35 cellular contexts compared by ENCODE assay signal in the genomic region with DNA sequence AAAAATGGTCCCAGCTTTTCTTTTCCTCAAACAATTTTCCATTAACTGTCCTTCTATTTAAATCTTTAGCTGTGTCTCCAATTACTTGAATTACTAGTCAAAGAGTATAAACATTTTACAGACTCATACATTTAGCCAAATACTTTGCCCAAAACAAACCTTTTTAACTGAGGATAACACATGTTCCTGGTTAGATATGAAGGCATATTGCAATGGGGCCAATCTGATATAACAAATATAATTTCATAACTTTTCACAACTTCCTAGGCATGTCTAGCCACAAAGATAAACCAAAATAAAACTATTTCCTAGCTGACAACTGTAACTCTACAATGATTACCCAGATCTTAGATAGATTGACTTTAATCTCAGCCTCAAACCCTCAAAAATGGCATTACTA.
A peak's percentile ranks its signal among the peaks of the same experiment; 100 is the strongest.
DNase-seq lines count a peak whose midpoint lies in the region; ATAC-seq and TF ChIP-seq lines count a peak whose summit lies in the region.
"Had no signal": no experiment of that assay in that cellular context is flagged by ENCODE, and none has a peak within 500 bp of the region (broad histone marks: within the 10 kb centered on the region; RNA-seq: fewer than 3 reads in every experiment).

No MANE protein-coding gene starts in this region.

- TF ChIP-seq RAD21 in SK-N-SH (IDR thresholded peaks at IDR 0.05; ENCODE audit: low read length), result no peak

- no peak overlapping the region for H3K9ac ChIP-seq in SK-N-SH
- H3K9ac ChIP-seq: BLaER1; BLaER1 treated with 17β-estradiol and CSF1 and Interleukin-3, amounts not matched to agents 10 nM and 100 nM had no signal

- H3K4me3 Mint-ChIP-seq in naive thymus-derived CD4-positive, alpha-beta T cell, result no peak overlapping the region
- H3K4me3 Mint-ChIP-seq: B cell; CD14-positive monocyte; CD4-positive, alpha-beta memory T cell; CD4-positive, alpha-beta T cell; CD4-positive, CD25-positive, alpha-beta regulatory T cell; CD8-positive, alpha-beta memory T cell; CD8-positive, alpha-beta T cell had no signal

- H3K27ac Mint-ChIP-seq in naive thymus-derived CD4-positive, alpha-beta T cell, result no peak overlapping the region
- H3K27ac Mint-ChIP-seq: B cell; CD14-positive monocyte; CD4-positive, alpha-beta memory T cell; CD4-positive, alpha-beta T cell; CD4-positive, CD25-positive, alpha-beta regulatory T cell; CD8-positive, alpha-beta memory T cell; CD8-positive, alpha-beta T cell had no signal

- intact Hi-C loops in naive thymus-derived CD4-positive, alpha-beta T cell (cut with micrococcal nuclease), result no loop called here

- peaks cover 0 to 3% (median 0%) of the 10 kb centered on the region in 5 donors for H3K36me3 Mint-ChIP-seq in naive thymus-derived CD4-positive, alpha-beta T cell
- H3K36me3 Mint-ChIP-seq: CD14-positive monocyte; CD4-positive, alpha-beta memory T cell; CD4-positive, CD25-positive, alpha-beta regulatory T cell; CD8-positive, alpha-beta memory T cell; CD8-positive, alpha-beta T cell had no signal

- peak in 1 of 2 experiments; percentile 42; a peak in 2 of 4 replicates for TF ChIP-seq EP300 in SK-N-SH (IDR thresholded peaks at IDR 0.05; ENCODE audit: borderline replicate concordance in 1 of 2, low read depth in 1 of 2, low read length in 1 of 2)

- H3K4me1 Mint-ChIP-seq in naive thymus-derived CD4-positive, alpha-beta T cell, result no peaks in the 10 kb centered on the region
- H3K4me1 Mint-ChIP-seq: B cell; CD14-positive monocyte; CD4-positive, alpha-beta memory T cell; CD4-positive, CD25-positive, alpha-beta regulatory T cell; CD8-positive, alpha-beta memory T cell had no signal

- no peak overlapping the region for H3K4me2 ChIP-seq in SK-N-SH
- H3K4me2 ChIP-seq: A549; BLaER1; BLaER1 treated with 17β-estradiol and CSF1 and Interleukin-3, amounts not matched to agents 10 nM and 100 nM had no signal

- H3K79me2 ChIP-seq in SK-N-SH (ENCODE audit: insufficient read depth), result no peaks in the 10 kb centered on the region

- no peak for TF ChIP-seq CTCF in SK-N-SH (IDR thresholded peaks at IDR 0.05)

- H3K4me1 ChIP-seq in SK-N-SH (ENCODE audit: control insufficient read depth in 1 of 2, insufficient read depth in 2 of 2, low read depth in 1 of 2, low read length in 1 of 2), result peaks cover 4 to 15% of the 10 kb centered on the region in 2 experiments; a peak in 2 of 4 replicates
- H3K4me1 ChIP-seq in naive thymus-derived CD4-positive, alpha-beta T cell (ENCODE audit: control insufficient read depth in 2 of 2, insufficient read depth in 2 of 2, low read length in 2 of 2), result no peaks in the 10 kb centered on the region
- H3K4me1 ChIP-seq: A549; BE2C; BLaER1; BLaER1 treated with 17β-estradiol and CSF1 and Interleukin-3, amounts not matched to agents 10 nM and 100 nM; Caco-2 had no signal

- no peak overlapping the region for H3K4me3 ChIP-seq in SK-N-SH (ENCODE audit: low read depth in 2 of 2, low read length in 1 of 2)
- no peak overlapping the region for H3K4me3 ChIP-seq in naive thymus-derived CD4-positive, alpha-beta T cell (ENCODE audit: low read length)
- H3K4me3 ChIP-seq: A549; BLaER1; BLaER1 treated with 17β-estradiol and CSF1 and Interleukin-3, amounts not matched to agents 10 nM and 100 nM had no signal

- no peaks in the 10 kb centered on the region for H3K9me3 ChIP-seq in SK-N-SH
- H3K9me3 ChIP-seq in naive thymus-derived CD4-positive, alpha-beta T cell (ENCODE audit: control insufficient read depth in 2 of 3, low read length in 3 of 3), result no peaks in the 10 kb centered on the region
- H3K9me3 ChIP-seq: A549; BE2C; BLaER1; BLaER1 treated with 17β-estradiol and CSF1 and Interleukin-3, amounts not matched to agents 10 nM and 100 nM; Caco-2 had no signal

- peaks cover 0 to 17% (median 11%) of the 10 kb centered on the region in 5 donors for H3K27me3 Mint-ChIP-seq in naive thymus-derived CD4-positive, alpha-beta T cell
- H3K27me3 Mint-ChIP-seq: CD4-positive, alpha-beta memory T cell had no signal

- no peaks in the 10 kb centered on the region for H3K27me3 ChIP-seq in SK-N-SH (ENCODE audit: insufficient read depth)
- H3K27me3 ChIP-seq in naive thymus-derived CD4-positive, alpha-beta T cell (ENCODE audit: control insufficient read depth in 2 of 2, insufficient read depth in 2 of 2, low read length in 2 of 2), result no peaks in the 10 kb centered on the region
- H3K27me3 ChIP-seq: BE2C; BLaER1; BLaER1 treated with 17β-estradiol and CSF1 and Interleukin-3, amounts not matched to agents 10 nM and 100 nM had no signal

- DNase-seq in SK-N-SH, result no peak
- peak; percentile 1 for DNase-seq in fibroblast of peridontal ligament (ENCODE audit: extremely low read depth)
- no peak for DNase-seq in naive thymus-derived CD4-positive, alpha-beta T cell
- DNase-seq in H4 (ENCODE audit: low spot score), result no peak
- DNase-seq: 8988T; ACHN; AML-193; BE2C; C1 segment of cervical spinal cord; Caco-2; Calu3; CD4-positive, alpha-beta memory T cell; CD4-positive, alpha-beta T cell; CD4-positive, CD25-positive, alpha-beta regulatory T cell; CD8-positive, alpha-beta memory T cell; CD8-positive, alpha-beta T cell; COR-L47; DMS 273 treated with DMSO at 0.1 percent for 48 hours; DMS153; DMS53; DMS79; DMS79 treated with DMSO at 0.1 percent for 48 hours; DND-41; EL had no signal

- peak; percentile 71 for ATAC-seq in SK-N-SH treated with all-trans-retinoic acid at 6 μM for 48 hours
- peak; percentile 32 for ATAC-seq in naive thymus-derived CD4-positive, alpha-beta T cell
- ATAC-seq in GM21717 (IDR thresholded peaks at IDR 0.05; ENCODE audit: unreplicated experiment), result no peak
- no peak for ATAC-seq in HG02938 (IDR thresholded peaks at IDR 0.05; ENCODE audit: unreplicated experiment)
- no peak for ATAC-seq in GM18498 (IDR thresholded peaks at IDR 0.05; ENCODE audit: unreplicated experiment)
- ATAC-seq: A549; CD8-positive, alpha-beta T cell had no signal

- no peaks in the 10 kb centered on the region for H3K36me3 ChIP-seq in SK-N-SH (replicated peaks in 1 of 2; ENCODE audit: control insufficient read depth in 1 of 2, insufficient read depth in 2 of 2, low read length in 1 of 2)
- H3K36me3 ChIP-seq in naive thymus-derived CD4-positive, alpha-beta T cell (ENCODE audit: control insufficient read depth in 2 of 3, insufficient read depth in 3 of 3, low read length in 3 of 3), result no peaks in the 10 kb centered on the region
- H3K36me3 ChIP-seq: BE2C; BLaER1; BLaER1 treated with 17β-estradiol and CSF1 and Interleukin-3, amounts not matched to agents 10 nM and 100 nM had no signal

- POLR2A ChIA-PET in SK-N-SH (lab: Yijun Ruan, JAX), result no interaction called here
- POLR2A ChIA-PET in naive thymus-derived CD4-positive, alpha-beta T cell (lab: Charles Lee), result no interaction called here

- peaks cover 9% of the 10 kb centered on the region for H3F3A ChIP-seq in SK-N-SH (replicated peaks; ENCODE audit: insufficient read depth)

- no peaks in the 10 kb centered on the region for H3K9me2 ChIP-seq in SK-N-SH

- CTCF ChIA-PET in SK-N-SH (lab: Yijun Ruan, JAX), result no interaction called here
- CTCF ChIA-PET in naive thymus-derived CD4-positive, alpha-beta T cell (lab: Charles Lee), result no interaction called here

- peaks cover 0 to 12% (median 0%) of the 10 kb centered on the region in 11 donors for H3K9me3 Mint-ChIP-seq in naive thymus-derived CD4-positive, alpha-beta T cell
- H3K9me3 Mint-ChIP-seq: CD4-positive, alpha-beta T cell; CD8-positive, alpha-beta T cell had no signal

- peak overlapping the region in 1 of 2 experiments; percentile 16; a peak in 1 of 4 replicates for H3K27ac ChIP-seq in SK-N-SH (ENCODE audit: low read depth in 2 of 2, low read length in 1 of 2)
- H3K27ac ChIP-seq in naive thymus-derived CD4-positive, alpha-beta T cell (ENCODE audit: low read depth, low read length), result no peak overlapping the region
- H3K27ac ChIP-seq: 22Rv1; A549; BLaER1; BLaER1 treated with 17β-estradiol and CSF1 and Interleukin-3, amounts not matched to agents 10 nM and 100 nM; C4-2B had no signal

- no peaks in the 10 kb centered on the region for H4K20me1 ChIP-seq in SK-N-SH (ENCODE audit: insufficient read depth)
- H4K20me1 ChIP-seq: BLaER1; BLaER1 treated with 17β-estradiol and CSF1 and Interleukin-3, amounts not matched to agents 10 nM and 100 nM had no signal

- no peak overlapping the region for H2AFZ ChIP-seq in SK-N-SH (ENCODE audit: low read depth)

TF ChIP-seq in SK-N-SH, 30 proteins besides CTCF, POLR2A, EP300 and RAD21 (continues in another document):
- TF ChIP-seq NFIC (IDR thresholded peaks at IDR 0.05; ENCODE audit: borderline replicate concordance), result peak; percentile 36; the same call in 1 of the 2 replicates
- TF ChIP-seq GATA2 (CRISPR knock-in tag; IDR thresholded peaks at IDR 0.05), result peak; percentile 24; the same call in 1 of the 2 replicates
- TF ChIP-seq TCF12 (IDR thresholded peaks at IDR 0.05), result peak; percentile 67
- no peak for TF ChIP-seq SIN3A (IDR thresholded peaks at IDR 0.05; ENCODE audit: borderline replicate concordance, low read depth, low read length)
- TF ChIP-seq MAX (IDR thresholded peaks at IDR 0.05; ENCODE audit: low read depth), result no peak
- peak; percentile 46; the same call in 1 of the 2 replicates for TF ChIP-seq POLR2AphosphoS5 (IDR thresholded peaks at IDR 0.05; ENCODE audit: low read depth, low read length)
- peak; percentile 43; the same call in 1 of the 2 replicates for TF ChIP-seq RCOR1 (IDR thresholded peaks at IDR 0.05; ENCODE audit: low read length)

TF ChIP-seq in SK-N-SH treated with all-trans-retinoic acid at 6 μM for 48 hours, 23 proteins besides CTCF, POLR2A, EP300 and RAD21 (continues in another document):
- TF ChIP-seq ISL1 (CRISPR knock-in tag; IDR thresholded peaks at IDR 0.05) (peak; percentile 33), TCF4 (CRISPR knock-in tag; IDR thresholded peaks at IDR 0.05; ENCODE audit: borderline replicate concordance) (peak; percentile 65; the same call in 1 of the 2 replicates)

Comparison
In these comparisons a context has a peak if more than half of its experiments do, and no peak if none do; other contexts are left out.
1. ATAC-seq: peak in SK-N-SH treated with all-trans-retinoic acid at 6 μM for 48 hours (single experiment) and naive thymus-derived CD4-positive, alpha-beta T cell (single experiment); none in GM21717 (single experiment), HG02938 (single experiment) and GM18498 (single experiment).